ENCODE assay signal across 14 cellular contexts in the genomic region with DNA sequence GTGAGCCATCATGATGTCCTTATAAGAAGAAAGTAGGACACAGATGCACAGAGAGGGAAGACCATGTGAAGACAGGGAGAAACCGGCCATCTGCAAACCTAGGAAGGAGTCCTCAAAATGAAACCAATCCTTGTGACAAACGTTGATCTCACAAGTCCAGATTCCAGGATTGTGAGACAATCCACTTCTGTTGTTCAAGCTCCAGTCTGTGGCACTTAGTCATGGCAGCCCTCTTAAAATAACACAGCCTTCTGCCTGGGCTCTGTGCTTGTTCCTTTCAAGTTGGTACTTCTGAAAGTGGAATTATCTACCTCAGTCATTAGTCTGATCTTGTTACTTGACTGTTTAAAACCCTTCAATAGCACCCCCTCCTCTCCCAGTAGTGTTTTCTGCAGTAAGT.
DNase-seq lines count a peak whose midpoint lies in the region; ATAC-seq and TF ChIP-seq lines count a peak whose summit lies in the region.
"Had no signal": no experiment of that assay in that cellular context is flagged by ENCODE, and none has a peak within 500 bp of the region (broad histone marks: within the 10 kb centered on the region; RNA-seq: fewer than 3 reads in every experiment).

No MANE protein-coding gene starts in this region.

- TF ChIP-seq RAD21 in IMR-90 (IDR thresholded peaks at IDR 0.05; ENCODE audit: low read length) = no peak

- peak overlapping the region; percentile 99 for H2BK5ac ChIP-seq in IMR-90 (ENCODE audit: low read depth, low read length, poor library complexity, severe bottlenecking)

- peak overlapping the region; percentile 79 for H2AK5ac ChIP-seq in IMR-90 (ENCODE audit: low read depth, low read length)

- BruUV-seq in IMR-90 (replicated peaks; lab: Mats Ljungman, UMichigan) = no TSS peak

- peak overlapping the region; percentile 100 for H2BK120ac ChIP-seq in IMR-90 (ENCODE audit: low read depth, low read length)

- H3K14ac ChIP-seq in IMR-90 (replicated peaks; ENCODE audit: low read depth, low read length) = peak overlapping the region; percentile 99

- H3K4me2 ChIP-seq in IMR-90 (ENCODE audit: low read depth, low read length) = peak overlapping the region; percentile 13; the same call in 1 of the 2 replicates

- H3K79me1 ChIP-seq in IMR-90 (ENCODE audit: low read depth in 1 of 2, low read length in 2 of 2) = peaks cover 6 to 22% of the 10 kb centered on the region in 2 experiments; a peak in 3 of 4 replicates

- peak overlapping the region; percentile 69 for H2AFZ ChIP-seq in IMR-90 (replicated peaks; ENCODE audit: low read length, poor library complexity)

- H2BK15ac ChIP-seq in IMR-90 (ENCODE audit: low read depth, low read length) = peak overlapping the region; percentile 91

- CTCF ChIA-PET in AG04450 (lab: Charles Lee) (no interaction called here), IMR-90 (lab: Yijun Ruan, JAX) (no interaction called here)

- intact Hi-C loops in IMR-90 (cut with micrococcal nuclease) = no loop called here

- H4K91ac ChIP-seq in IMR-90 (ENCODE audit: insufficient read depth, low read depth, low read length) = peak overlapping the region; percentile 95

- ATAC-seq in IMR-90 (ENCODE audit: low read depth) (peak; percentile 15), HG02852 (IDR thresholded peaks at IDR 0.05; ENCODE audit: unreplicated experiment) (no peak)

- peak overlapping the region; percentile 85 for H4K5ac ChIP-seq in IMR-90 (ENCODE audit: low read depth, low read length)

- no peaks in the 10 kb centered on the region for H3K9me3 ChIP-seq in AG04450 (ENCODE audit: control insufficient read depth, insufficient read depth, low read length)
- H3K9me3 ChIP-seq in IMR-90 (ENCODE audit: control insufficient read depth, insufficient read depth, low read length) = no peaks in the 10 kb centered on the region

- H3K36me3 ChIP-seq in IMR-90 (ENCODE audit: control insufficient read depth, insufficient read depth, low read length) = no peaks in the 10 kb centered on the region

- TF ChIP-seq CTCF in AG04450 (IDR thresholded peaks at IDR 0.05; ENCODE audit: low read depth, low read length) (no peak), IMR-90 (conservative IDR thresholded peaks at IDR 0.05; ENCODE audit: low read depth, low read length) (no peak), choroid plexus epithelial cell (conservative IDR thresholded peaks at IDR 0.05; ENCODE audit: low read depth, low read length) (no peak)

- peaks cover 31% of the 10 kb centered on the region for H3K9me1 ChIP-seq in IMR-90 (ENCODE audit: insufficient read depth, low read length)

- POLR2A ChIA-PET in AG04450 (lab: Yijun Ruan, JAX) = interaction anchor here (0.6 kb wide), 1 partner anchor 107 kb away, joined by 3 read pairs; no protein-coding TSS in a partner anchor
- POLR2A ChIA-PET in IMR-90 (lab: Charles Lee; ENCODE audit: unreplicated experiment) = no interaction called here

- peak overlapping the region; percentile 99 for H3K4ac ChIP-seq in IMR-90 (ENCODE audit: low read depth, low read length)

- H3K27me3 ChIP-seq in AG04450 (ENCODE audit: control insufficient read depth, insufficient read depth, low read length) (no peaks in the 10 kb centered on the region), IMR-90 (ENCODE audit: control insufficient read depth, insufficient read depth, low read length) (no peaks in the 10 kb centered on the region)

- H2AK9ac ChIP-seq in IMR-90 (replicated peaks; ENCODE audit: low read depth, low read length, poor library complexity) = no peak overlapping the region

- peak overlapping the region; percentile 31 for H3K23ac ChIP-seq in IMR-90 (ENCODE audit: low read depth, low read length)

- H3K56ac ChIP-seq in IMR-90 (ENCODE audit: extremely low read depth, insufficient read depth, low read length) = peak overlapping the region; percentile 32

- peak overlapping the region; percentile 79 to 91 for H4K8ac ChIP-seq in IMR-90 (ENCODE audit: low read depth in 2 of 2, low read length in 2 of 2)

- no peaks in the 10 kb centered on the region for H4K20me1 ChIP-seq in IMR-90 (ENCODE audit: insufficient read depth, low read length)

- 0 out of 2 replicates have a peak, but pooled peaks have one; percentile 31 for TF ChIP-seq POLR2A in IMR-90 (IDR thresholded peaks at IDR 0.05; ENCODE audit: low read depth, low read length)

- peak overlapping the region; percentile 57 for H3K27ac ChIP-seq in AG04450 (ENCODE audit: low read depth, low read length)
- peak overlapping the region; percentile 79 for H3K27ac ChIP-seq in IMR-90 (ENCODE audit: insufficient read depth, low read length)

- peak overlapping the region; percentile 99 for H2BK20ac ChIP-seq in IMR-90 (ENCODE audit: low read depth, low read length)

- H3K9ac ChIP-seq in IMR-90 (ENCODE audit: low read depth, low read length) = no peak overlapping the region

- H3K4me1 ChIP-seq in IMR-90 (ENCODE audit: control insufficient read depth, insufficient read depth, low read length) = peaks cover 31% of the 10 kb centered on the region

- 0% methylated on average over 1 of the region's 2 CpGs; no CpG with 5 or more reads in 1 of the 2 experiments for WGBS in IMR-90 (ENCODE audit: extremely low coverage in 2 of 2, insufficient read length in 1 of 2), 2 experiments

- in situ Hi-C loops in IMR-90 (cut with MboI; ENCODE audit: low sequenced_read_pairs) = no loop called here

- peak overlapping the region; percentile 93 for H3K18ac ChIP-seq in IMR-90 (ENCODE audit: low read depth, low read length)

- H3K4me3 ChIP-seq in AG04450 (ENCODE audit: low read depth, low read length) (no peak overlapping the region), IMR-90 (ENCODE audit: insufficient read depth, low read depth, low read length) (no peak overlapping the region), choroid plexus epithelial cell (ENCODE audit: low read depth, low read length) (no peak overlapping the region)

- DNase-seq in AG04450 (ENCODE audit: low read depth, low spot score) = no peak
- DNase-seq in IMR-90 = peak; percentile 92
- peak; percentile 78 for DNase-seq in choroid plexus epithelial cell (ENCODE audit: low read depth)
- DNase-seq in kidney tubule cell (ENCODE audit: low spot score) = peak; percentile 91
- DNase-seq in cerebellar nuclear complex (lab: John Stamatoyannopoulos, UW) = no peak
- no peak for DNase-seq in UCSD-AML1 (lab: John Stamatoyannopoulos, UW; ENCODE audit: unreplicated experiment)
- no peak for DNase-seq in stimulated activated CD4-positive, alpha-beta T cell treated with anti-CD3 and anti-CD28 coated beads, Interleukin-2, amount 100 ng/mL, for 24 hours
- DNase-seq: activated B cell treated with CpG ODN at 0.5 μM for 24 hours; activated T-cell treated with anti-CD3 and anti-CD28 coated beads, Interleukin-2, amount 50 U/mL, for 1 hour; kidney; MM.1S; SHP77; stimulated activated CD4-positive, alpha-beta T cell treated with anti-CD3 and anti-CD28 coated beads, Interleukin-12 subunit alpha, Interleukin-12 subunit beta, amount 100 ng/mL, for 4 hours had no signal

- dilution Hi-C loops in IMR-90 (cut with HindIII; ENCODE audit: low sequenced_read_pairs, unreplicated experiment) = no loop called here

TF ChIP-seq in IMR-90, 13 proteins besides CTCF, POLR2A, EP300 and RAD21:
- TF ChIP-seq BHLHE40 (IDR thresholded peaks at IDR 0.05; ENCODE audit: low read depth, low read length) (no peak), USF2 (IDR thresholded peaks at IDR 0.05; ENCODE audit: low read depth, low read length) (no peak), CHD1 (IDR thresholded peaks at IDR 0.05; ENCODE audit: low read depth, low read length) (no peak), RCOR1 (IDR thresholded peaks at IDR 0.05; ENCODE audit: insufficient replicate concordance, low read length) (no peak), NFE2L2 (IDR thresholded peaks at IDR 0.05; ENCODE audit: low read depth, low read length) (no peak), FOS (IDR thresholded peaks at IDR 0.05; ENCODE audit: low read depth, low read length) (no peak), MAFK (IDR thresholded peaks at IDR 0.05; ENCODE audit: low read depth, low read length) (no peak)
- TF ChIP-seq, protein P1, sequence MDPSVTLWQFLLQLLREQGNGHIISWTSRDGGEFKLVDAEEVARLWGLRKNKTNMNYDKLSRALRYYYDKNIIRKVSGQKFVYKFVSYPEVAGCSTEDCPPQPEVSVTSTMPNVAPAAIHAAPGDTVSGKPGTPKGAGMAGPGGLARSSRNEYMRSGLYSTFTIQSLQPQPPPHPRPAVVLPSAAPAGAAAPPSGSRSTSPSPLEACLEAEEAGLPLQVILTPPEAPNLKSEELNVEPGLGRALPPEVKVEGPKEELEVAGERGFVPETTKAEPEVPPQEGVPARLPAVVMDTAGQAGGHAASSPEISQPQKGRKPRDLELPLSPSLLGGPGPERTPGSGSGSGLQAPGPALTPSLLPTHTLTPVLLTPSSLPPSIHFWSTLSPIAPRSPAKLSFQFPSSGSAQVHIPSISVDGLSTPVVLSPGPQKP (IDR thresholded peaks at IDR 0.05; ENCODE audit: borderline replicate concordance, low read depth, low read length) = no peak

Comparison
In these comparisons a context has a peak if more than half of its experiments do, and no peak if none do; other contexts are left out.
1. DNase-seq: peak in IMR-90 (single experiment), choroid plexus epithelial cell (single experiment) and kidney tubule cell (single experiment); none in AG04450 (single experiment), cerebellar nuclear complex (0 of 2), UCSD-AML1 (single experiment) and stimulated activated CD4-positive, alpha-beta T cell treated with anti-CD3 and anti-CD28 coated beads, Interleukin-2, amount 100 ng/mL, for 24 hours (0 of 2).